ENCODE assay signal across 26 cellular contexts in the genomic region with DNA sequence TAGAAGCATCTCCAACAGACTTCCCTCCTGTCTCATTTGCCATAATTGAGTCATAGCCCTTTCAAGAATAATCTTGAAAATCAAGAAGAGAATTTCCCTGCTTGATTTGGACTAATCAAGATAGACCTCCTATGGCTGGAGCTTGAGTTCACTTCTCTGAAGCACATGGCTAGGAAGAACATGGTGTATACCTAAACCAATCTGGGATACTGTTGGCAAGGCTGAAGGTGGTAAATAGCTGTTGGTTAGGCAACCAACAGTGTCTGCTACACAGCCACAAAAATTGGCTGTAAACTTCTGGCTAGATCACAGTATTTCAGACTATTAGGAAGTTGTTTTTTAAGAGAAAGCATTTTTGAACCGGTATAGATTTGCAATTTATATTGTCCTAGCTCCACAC. TPM values are rescaled to one million over a fixed set of nuclear protein-coding genes. Genes with fewer than 3 reads are reported as not detected.
"Had no signal": no experiment of that assay in that cellular context is flagged by ENCODE, and none has a peak within 500 bp of the region (broad histone marks: within the 10 kb centered on the region; RNA-seq: fewer than 3 reads in every experiment).

No MANE protein-coding gene starts in this region.

- H3K27ac Mint-ChIP-seq: activated CD4-positive, alpha-beta memory T cell treated with anti-CD3 and anti-CD28 coated beads, Interleukin-2, amount 10 ng/mL, durations not matched to agents 7 days and 5 days; activated CD4-positive, alpha-beta T cell treated with anti-CD3 and anti-CD28 coated beads, Interleukin-2, amount 10 ng/mL, durations not matched to agents 24 days and 14 days; activated naive CD4-positive, alpha-beta T cell treated with anti-CD3 and anti-CD28 coated beads, Interleukin-2, amount 10 ng/mL, durations not matched to agents 7 days and 5 days; activated T-cell treated with anti-CD3 and anti-CD28 coated beads, Interleukin-2, amount 50 U/mL, for 72 hours; brain; effector memory CD8-positive, alpha-beta T cell; T-helper 2 cell treated with Interferon-gamma antibody and Interleukin-4, amounts not matched to agents 5 μg/mL and 100 μg/mL, for 36 hours had no signal

- H3K4me1 Mint-ChIP-seq: activated CD4-positive, alpha-beta memory T cell treated with anti-CD3 and anti-CD28 coated beads, Interleukin-2, amount 10 ng/mL, durations not matched to agents 7 days and 5 days; activated naive CD4-positive, alpha-beta T cell treated with anti-CD3 and anti-CD28 coated beads, Interleukin-2, amount 10 ng/mL, durations not matched to agents 7 days and 5 days had no signal

- H3K27me3 ChIP-seq: esophagus muscularis mucosa, suprapubic skin, transverse colon had no signal

- H3K36me3 ChIP-seq: transverse colon had no signal

- H3K27ac ChIP-seq: esophagus muscularis mucosa, suprapubic skin, transverse colon, VCaP had no signal

- H3K36me3 Mint-ChIP-seq: activated naive CD4-positive, alpha-beta T cell treated with anti-CD3 and anti-CD28 coated beads, Interleukin-2, amount 10 ng/mL, durations not matched to agents 7 days and 5 days had no signal

- ATAC-seq: activated CD4-positive, CD25-positive, alpha-beta regulatory T cell treated with anti-CD3 and anti-CD28 coated beads, Interleukin-2, amount 50 U/mL, for 24 hours; activated T-cell treated with anti-CD3 and anti-CD28 coated beads, Interleukin-2, amount 50 U/mL, for 72 hours; effector memory CD8-positive, alpha-beta T cell; mucosa of descending colon; stimulated activated naive CD8-positive, alpha-beta T cell treated with anti-CD3 and anti-CD28 coated beads, Interleukin-15, Interleukin-2, amounts not matched to agents 100 U/mL and 50 U/mL, for 24 hours had no signal

- H3K9me3 Mint-ChIP-seq: activated CD4-positive, alpha-beta memory T cell treated with anti-CD3 and anti-CD28 coated beads, Interleukin-2, amount 10 ng/mL, durations not matched to agents 7 days and 5 days; activated CD4-positive, alpha-beta T cell treated with anti-CD3 and anti-CD28 coated beads, Interleukin-2, amount 10 ng/mL, durations not matched to agents 24 days and 14 days; activated naive CD4-positive, alpha-beta T cell treated with anti-CD3 and anti-CD28 coated beads, Interleukin-2, amount 10 ng/mL, durations not matched to agents 7 days and 5 days; brain; T-helper 2 cell treated with Interferon-gamma antibody and Interleukin-4, amounts not matched to agents 5 μg/mL and 100 μg/mL, for 36 hours had no signal

- H3K9me3 ChIP-seq: esophagus muscularis mucosa, mucosa of descending colon, suprapubic skin, transverse colon had no signal

- H3K4me1 ChIP-seq: transverse colon had no signal

- H3K4me3 Mint-ChIP-seq: activated CD4-positive, alpha-beta memory T cell treated with anti-CD3 and anti-CD28 coated beads, Interleukin-2, amount 10 ng/mL, durations not matched to agents 7 days and 5 days; activated CD4-positive, alpha-beta T cell treated with anti-CD3 and anti-CD28 coated beads, Interleukin-2, amount 10 ng/mL, durations not matched to agents 24 days and 14 days; activated naive CD4-positive, alpha-beta T cell treated with anti-CD3 and anti-CD28 coated beads, Interleukin-2, amount 10 ng/mL, durations not matched to agents 7 days and 5 days; activated T-cell treated with anti-CD3 and anti-CD28 coated beads, Interleukin-2, amount 50 U/mL, for 72 hours; brain; effector memory CD8-positive, alpha-beta T cell; T-helper 2 cell treated with Interferon-gamma antibody and Interleukin-4, amounts not matched to agents 5 μg/mL and 100 μg/mL, for 36 hours had no signal

- DNase-seq: activated CD4-positive, alpha-beta memory T cell treated with anti-CD3 and anti-CD28 coated beads, Interleukin-2, amount 10 ng/mL, durations not matched to agents 7 days and 5 days; activated CD4-positive, alpha-beta T cell treated with anti-CD3 and anti-CD28 coated beads, Interleukin-2, amount 10 ng/mL, durations not matched to agents 24 days and 14 days; activated effector memory CD4-positive, alpha-beta T cell treated with anti-CD3 and anti-CD28 coated beads, Interleukin-2, amount 50 U/mL, for 16 hours; activated naive CD4-positive, alpha-beta T cell treated with anti-CD3 and anti-CD28 coated beads, Interleukin-2, amount 10 ng/mL, durations not matched to agents 7 days and 5 days; activated T-cell treated with anti-CD3 and anti-CD28 coated beads, Interleukin-2, amount 50 U/mL, for 72 hours; anterior cingulate cortex; caudate nucleus; effector memory CD8-positive, alpha-beta T cell; hypothalamus; mesenchymal stem cell; mucosa of descending colon; retina; stimulated activated CD4-positive, alpha-beta T cell treated with anti-CD3 and anti-CD28 coated beads, Interleukin-12 subunit alpha, Interleukin-12 subunit beta, amount 100 ng/mL, for 4 hours; stimulated activated CD4-positive, alpha-beta T cell treated with anti-CD3 and anti-CD28 coated beads, Interleukin-4, amount 100 ng/mL, for 4 hours; stimulated activated naive CD8-positive, alpha-beta T cell treated with anti-CD3 and anti-CD28 coated beads, Interleukin-15, Interleukin-2, amounts not matched to agents 100 U/mL and 50 U/mL, for 24 hours; transverse colon had no signal

- H3K4me3 ChIP-seq: esophagus muscularis mucosa, mucosa of descending colon, suprapubic skin, transverse colon had no signal

RNA-seq across cellular contexts. Expression of gene CRYAB, which starts 4.9 kb away (rescaled TPM):
- total RNA-seq: activated CD4-positive, alpha-beta memory T cell treated with anti-CD3 and anti-CD28 coated beads, Interleukin-2, amount 10 ng/mL, durations not matched to agents 7 days and 5 days; activated CD4-positive, alpha-beta T cell treated with anti-CD3 and anti-CD28 coated beads, Interleukin-2, amount 10 ng/mL, durations not matched to agents 24 days and 14 days; activated T-cell treated with anti-CD3 and anti-CD28 coated beads, Interleukin-2, amount 50 U/mL, for 72 hours; endothelial cell of umbilical vein had no signal
- polyA plus RNA-seq: neural cell had no signal

RNA-seq across cellular contexts. Expression of gene HSPB2, which starts 5.9 kb away (rescaled TPM):
- total RNA-seq: activated CD4-positive, alpha-beta memory T cell treated with anti-CD3 and anti-CD28 coated beads, Interleukin-2, amount 10 ng/mL, durations not matched to agents 7 days and 5 days; activated CD4-positive, alpha-beta T cell treated with anti-CD3 and anti-CD28 coated beads, Interleukin-2, amount 10 ng/mL, durations not matched to agents 24 days and 14 days; dermis microvascular lymphatic vessel endothelial cell; endothelial cell of umbilical vein had no signal
- polyA plus RNA-seq: endothelial cell of umbilical vein, neural cell had no signal

RNA-seq across cellular contexts. Expression of gene C11orf52, which starts 12.0 kb away (rescaled TPM):
- total RNA-seq: activated CD4-positive, alpha-beta memory T cell treated with anti-CD3 and anti-CD28 coated beads, Interleukin-2, amount 10 ng/mL, durations not matched to agents 7 days and 5 days; activated CD4-positive, alpha-beta T cell treated with anti-CD3 and anti-CD28 coated beads, Interleukin-2, amount 10 ng/mL, durations not matched to agents 24 days and 14 days; activated T-cell treated with anti-CD3 and anti-CD28 coated beads, Interleukin-2, amount 50 U/mL, for 72 hours; frontal cortex had no signal
- polyA plus RNA-seq: neural cell had no signal
